Comparison of ENCODE assay signal across 8 cellular contexts in genomic region chr17:80891096-80892018, GRCh38.
DNase-seq lines count a peak whose midpoint lies in the region; ATAC-seq and TF ChIP-seq lines count a peak whose summit lies in the region.

No MANE protein-coding gene starts in this region.

- peak overlapping the region; percentile 100 for H3K27ac Mint-ChIP-seq in activated T-cell treated with anti-CD3 and anti-CD28 coated beads, Interleukin-2, amount 50 U/mL, for 24 hours

- H3K9ac ChIP-seq in skeletal muscle tissue (ENCODE audit: low read depth in 1 of 3, low read length in 3 of 3), result peak overlapping the region in 2 of 3 donors; percentile 30 to 66

- no TSS peak for BruUV-seq in OCI-LY7 (replicated peaks; lab: Mats Ljungman, UMichigan)

- ATAC-seq in HG02610 (IDR thresholded peaks at IDR 0.05; ENCODE audit: unreplicated experiment), result peak; percentile 26

- no peaks in the 10 kb centered on the region for H3K27me3 Mint-ChIP-seq in activated T-cell treated with anti-CD3 and anti-CD28 coated beads, Interleukin-2, amount 50 U/mL, for 24 hours

- H3K36me3 Mint-ChIP-seq in activated T-cell treated with anti-CD3 and anti-CD28 coated beads, Interleukin-2, amount 50 U/mL, for 24 hours (ENCODE audit: low read depth), result peaks cover 85% of the 10 kb centered on the region

- TF ChIP-seq CTCF in OCI-LY7 (conservative IDR thresholded peaks at IDR 0.05; ENCODE audit: low read length), result peak; percentile 41; the same call in 1 of the 2 replicates
- TF ChIP-seq CTCF in foreskin fibroblast (IDR thresholded peaks at IDR 0.05; ENCODE audit: low read depth, low read length), result no peak

- intact Hi-C loops in OCI-LY7 (cut with micrococcal nuclease; ENCODE audit: unreplicated experiment), result no loop called here

- no peaks in the 10 kb centered on the region for H4K20me1 ChIP-seq in OCI-LY7 (ENCODE audit: insufficient read depth, low read length)

- H3K4me1 ChIP-seq in OCI-LY7 (ENCODE audit: insufficient read depth, low read length, poor library complexity, severe bottlenecking) (peaks cover 10% of the 10 kb centered on the region), skeletal muscle tissue (ENCODE audit: control insufficient read depth in 3 of 3, insufficient read depth in 3 of 3, low read length in 3 of 3) (peaks cover 21 to 28% (median 27%) of the 10 kb centered on the region in 3 donors)

- CTCF ChIA-PET in OCI-LY7 (lab: Charles Lee; ENCODE audit: unreplicated experiment), result no interaction called here

- H3K4me1 Mint-ChIP-seq in activated T-cell treated with anti-CD3 and anti-CD28 coated beads, Interleukin-2, amount 50 U/mL, for 24 hours (ENCODE audit: low read depth), result peaks cover 72% of the 10 kb centered on the region

- no peak overlapping the region for H3K27ac ChIP-seq in OCI-LY7 (ENCODE audit: low read depth, low read length, poor library complexity, severe bottlenecking)
- H3K27ac ChIP-seq in skeletal muscle tissue (ENCODE audit: low read depth, low read length), result peak overlapping the region; percentile 81

- POLR2A ChIA-PET in OCI-LY7 (lab: Charles Lee), result no interaction called here

- no peak overlapping the region for H3K4me3 ChIP-seq in OCI-LY7 (ENCODE audit: low read depth, low read length, poor library complexity, severe bottlenecking)
- no peak overlapping the region for H3K4me3 ChIP-seq in foreskin fibroblast (ENCODE audit: low read depth in 1 of 2, low read length in 2 of 2)
- H3K4me3 ChIP-seq in skeletal muscle tissue (ENCODE audit: low read length in 3 of 3), result peak overlapping the region in 1 of 3 donors; percentile 34

- no peaks in the 10 kb centered on the region for H3K27me3 ChIP-seq in skeletal muscle tissue (ENCODE audit: control insufficient read depth in 3 of 3, insufficient read depth in 3 of 3, low read length in 3 of 3)

- DNase-seq in GDM1 (lab: John Stamatoyannopoulos, UW) (peak; percentile 64), OCI-LY7 (ENCODE audit: low spot score) (no peak), foreskin fibroblast (peak; percentile 73 to 88), NCI-H524 treated with DMSO at 0.1 percent for 48 hours (lab: John Stamatoyannopoulos, UW) (no peak), DMS153 (lab: John Stamatoyannopoulos, UW) (no peak)
- peak; percentile 76 for DNase-seq in activated T-cell treated with anti-CD3 and anti-CD28 coated beads, Interleukin-2, amount 50 U/mL, for 24 hours

- H3K79me2 ChIP-seq in OCI-LY7 (ENCODE audit: insufficient read depth, low read depth, low read length), result no peaks in the 10 kb centered on the region

- no peaks in the 10 kb centered on the region for H3K9me3 Mint-ChIP-seq in activated T-cell treated with anti-CD3 and anti-CD28 coated beads, Interleukin-2, amount 50 U/mL, for 24 hours

- H3K9me3 ChIP-seq in OCI-LY7 (ENCODE audit: low read length), result no peaks in the 10 kb centered on the region
- H3K9me3 ChIP-seq in skeletal muscle tissue (ENCODE audit: control insufficient read depth in 3 of 3, low read length in 3 of 3), result no peaks in the 10 kb centered on the region

- H3K36me3 ChIP-seq in OCI-LY7 (ENCODE audit: insufficient read depth, low read length), result peaks cover 31% of the 10 kb centered on the region
- peaks cover 20 to 25% (median 21%) of the 10 kb centered on the region in 3 donors for H3K36me3 ChIP-seq in skeletal muscle tissue (ENCODE audit: control insufficient read depth in 3 of 3, insufficient read depth in 3 of 3, low read length in 3 of 3)

- no peak overlapping the region for H3K4me2 ChIP-seq in OCI-LY7 (ENCODE audit: low read length)

- H2AFZ ChIP-seq in OCI-LY7 (ENCODE audit: low read length), result no peak overlapping the region

- peak overlapping the region; percentile 76 for H3K4me3 Mint-ChIP-seq in activated T-cell treated with anti-CD3 and anti-CD28 coated beads, Interleukin-2, amount 50 U/mL, for 24 hours

- H3K9me2 ChIP-seq in OCI-LY7 (ENCODE audit: insufficient read depth, low read length), result no peaks in the 10 kb centered on the region

Comparison
In these comparisons a context has a peak if more than half of its experiments do, and no peak if none do; other contexts are left out.
1. DNase-seq: peak in GDM1 (single experiment), activated T-cell treated with anti-CD3 and anti-CD28 coated beads, Interleukin-2, amount 50 U/mL, for 24 hours (single experiment) and foreskin fibroblast (2 of 2); none in OCI-LY7 (single experiment), NCI-H524 treated with DMSO at 0.1 percent for 48 hours (single experiment) and DMS153 (single experiment).